ENCODE assay signal across 27 cellular contexts in the genomic region with DNA sequence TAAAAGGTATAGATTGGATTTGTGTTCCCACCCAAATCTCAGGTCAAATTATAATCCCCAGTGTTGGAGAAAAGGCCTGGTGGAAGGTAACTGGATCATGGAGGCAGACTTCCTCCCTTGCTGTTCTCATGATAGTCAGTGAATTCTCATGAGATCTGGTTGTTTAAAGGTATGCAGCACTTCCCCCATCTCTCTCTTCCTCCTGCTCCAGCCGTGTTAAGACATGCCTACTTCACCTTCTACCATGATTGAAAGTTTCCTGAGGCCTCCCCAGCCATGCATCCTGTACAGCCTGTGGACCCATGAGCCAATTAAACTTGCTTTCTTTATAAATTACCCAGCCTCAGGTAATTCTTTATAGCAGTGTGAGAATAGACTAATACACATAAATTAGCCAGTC.
"Had no signal": no experiment of that assay in that cellular context is flagged by ENCODE, and none has a peak within 500 bp of the region (broad histone marks: within the 10 kb centered on the region; RNA-seq: fewer than 3 reads in every experiment).

No MANE protein-coding gene starts in this region.

- H2AFZ ChIP-seq: neural progenitor cell, parathyroid adenoma had no signal

- H3K4me3 Mint-ChIP-seq: nephron; neural progenitor cell; stimulated activated effector memory CD8-positive, alpha-beta T cell treated with anti-CD3 and anti-CD28 coated beads, Interleukin-12 subunit alpha, Interleukin-12 subunit beta, amount 100 ng/mL, for 72 hours; stimulated activated naive B cell treated with anti-CD40 and anti-IgM and Interleukin-4, amounts not matched to agents 10 μg/mL and 1 μg/mL and 100 μg/mL, for 72 hours; stimulated activated naive CD8-positive, alpha-beta T cell treated with anti-CD3 and anti-CD28 coated beads, Interleukin-15, Interleukin-2, amounts not matched to agents 100 ng/mL and 50 ng/mL, for 24 hours had no signal

- H3K4me3 ChIP-seq: neural progenitor cell, ovary, psoas muscle, right lobe of liver, sigmoid colon, stomach, thoracic aorta, thyroid gland, tibial nerve, upper lobe of left lung, vagina had no signal

- DNase-seq: occipital lobe; ovary; posterior cingulate gyrus; psoas muscle; right cardiac atrium; right lobe of liver; sigmoid colon; small intestine; stimulated activated CD4-positive, alpha-beta T cell treated with anti-CD3 and anti-CD28 coated beads, Interleukin-15, amount 100 ng/mL, for 24 hours; stimulated activated CD4-positive, alpha-beta T cell treated with anti-CD3 and anti-CD28 coated beads, Interleukin-2, amount 100 ng/mL, for 24 hours; stimulated activated CD4-positive, alpha-beta T cell treated with anti-CD3 and anti-CD28 coated beads, Interleukin-2, amount 100 ng/mL, for 48 hours; stimulated activated CD4-positive, alpha-beta T cell treated with anti-CD3 and anti-CD28 coated beads, Interleukin-4, amount 100 ng/mL, for 24 hours; stimulated activated naive B cell treated with anti-CD40 and anti-IgM and Interleukin-4, amounts not matched to agents 10 μg/mL and 1 μg/mL and 100 μg/mL, for 72 hours; stimulated activated naive CD4-positive, alpha-beta T cell treated with Interleukin-2 at 50 U/mL for 16 hours; stomach; thyroid gland; upper lobe of left lung had no signal

- H3K36me3 ChIP-seq: neural progenitor cell, ovary, right lobe of liver, sigmoid colon, stomach, thoracic aorta, thyroid gland, tibial nerve, upper lobe of left lung, vagina had no signal

- H3K36me3 Mint-ChIP-seq: neural progenitor cell; stimulated activated effector memory CD8-positive, alpha-beta T cell treated with anti-CD3 and anti-CD28 coated beads, Interleukin-12 subunit alpha, Interleukin-12 subunit beta, amount 100 ng/mL, for 72 hours had no signal

- H3K4me1 ChIP-seq: parathyroid adenoma, psoas muscle, right lobe of liver, sigmoid colon, stomach, thyroid gland, tibial nerve, upper lobe of left lung, vagina had no signal

- FAIRE-seq: small intestine, urothelium cell line had no signal

- H3K4me1 Mint-ChIP-seq: nephron; neural progenitor cell; stimulated activated effector memory CD8-positive, alpha-beta T cell treated with anti-CD3 and anti-CD28 coated beads, Interleukin-12 subunit alpha, Interleukin-12 subunit beta, amount 100 ng/mL, for 72 hours had no signal

- H3K27ac ChIP-seq: ovary, parathyroid adenoma, psoas muscle, right lobe of liver, sigmoid colon, stomach, thoracic aorta, thyroid gland, tibial nerve, upper lobe of left lung, vagina had no signal

- ATAC-seq: psoas muscle; right cardiac atrium; right lobe of liver; stimulated activated effector memory CD8-positive, alpha-beta T cell treated with anti-CD3 and anti-CD28 coated beads, Interleukin-12 subunit alpha, Interleukin-12 subunit beta, amount 100 ng/mL, for 72 hours; stimulated activated naive B cell treated with anti-CD40 and anti-IgM and Interleukin-4, amounts not matched to agents 10 μg/mL and 1 μg/mL and 100 μg/mL, for 72 hours had no signal

- H3K9me3 ChIP-seq: ovary, psoas muscle, right lobe of liver, thoracic aorta, thyroid gland, vagina had no signal

- H3K27ac Mint-ChIP-seq: nephron; neural progenitor cell; progenitor cell of endocrine pancreas; stimulated activated effector memory CD8-positive, alpha-beta T cell treated with anti-CD3 and anti-CD28 coated beads, Interleukin-12 subunit alpha, Interleukin-12 subunit beta, amount 100 ng/mL, for 72 hours; stimulated activated naive B cell treated with anti-CD40 and anti-IgM and Interleukin-4, amounts not matched to agents 10 μg/mL and 1 μg/mL and 100 μg/mL, for 72 hours; stimulated activated naive CD8-positive, alpha-beta T cell treated with anti-CD3 and anti-CD28 coated beads, Interleukin-15, Interleukin-2, amounts not matched to agents 100 ng/mL and 50 ng/mL, for 24 hours had no signal

- H3K27me3 ChIP-seq: neural progenitor cell, ovary, right lobe of liver, sigmoid colon, thyroid gland, tibial nerve, upper lobe of left lung, vagina had no signal

- H3K27me3 Mint-ChIP-seq: progenitor cell of endocrine pancreas had no signal

- H3K9me3 Mint-ChIP-seq: neural progenitor cell had no signal

- H3K9ac ChIP-seq: neural progenitor cell, parathyroid adenoma had no signal
